8 cellular contexts compared by ENCODE assay signal in genomic region chr5:10452768-10453331, GRCh38. TPM values are rescaled to one million over a fixed set of nuclear protein-coding genes. Genes with fewer than 3 reads are reported as not detected.
DNase-seq lines count a peak whose midpoint lies in the region; ATAC-seq, FAIRE-seq and TF ChIP-seq lines count a peak whose summit lies in the region.

No MANE protein-coding gene starts in this region.

- H3K4me1 ChIP-seq in gastroesophageal sphincter (no peaks in the 10 kb centered on the region), pancreas (no peaks in the 10 kb centered on the region)

- DNase-seq in COLO829 (ENCODE audit: low spot score) (peak; percentile 74), NCI-H345 treated with DMSO at 0.1 percent for 48 hours (lab: John Stamatoyannopoulos, UW; ENCODE audit: unreplicated experiment) (peak; percentile 22), pancreas (no peak)
- DNase-seq in activated CD4-positive, CD25-positive, alpha-beta regulatory T cell (lab: John Stamatoyannopoulos, UW): no peak

- H3K9me3 ChIP-seq in gastroesophageal sphincter: no peaks in the 10 kb centered on the region
- H3K9me3 ChIP-seq in pancreas: no peaks in the 10 kb centered on the region

- FAIRE-seq in pancreas (lab: Jason Lieb, UNC): no peak

- H3K4me3 ChIP-seq in WI38 (ENCODE audit: low read depth, low read length) (no peak overlapping the region), gastroesophageal sphincter (no peak overlapping the region), pancreas (no peak overlapping the region)

- TF ChIP-seq EP300 in gastroesophageal sphincter (IDR thresholded peaks at IDR 0.05): no peak

- TF ChIP-seq CTCF in WI38 (IDR thresholded peaks at IDR 0.05; ENCODE audit: low read depth, low read length) (peak; percentile 62), gastroesophageal sphincter (IDR thresholded peaks at IDR 0.05) (peak in 3 of 4 experiments; percentile 50 to 66 (median 62)), pancreas (IDR thresholded peaks at IDR 0.05) (peak in 3 of 4 donors; percentile 15 to 38 (median 34))

- 17 to 31% methylated on average over 2 to 3 of the region's 10 CpGs for WGBS in gastroesophageal sphincter (ENCODE audit: low coverage in 1 of 2), 2 donors
- WGBS in pancreas, 2 donors: 67 to 74% methylated on average over 10 of the region's 10 CpGs

- peaks cover 2% of the 10 kb centered on the region for H3K27me3 ChIP-seq in gastroesophageal sphincter
- no peaks in the 10 kb centered on the region for H3K27me3 ChIP-seq in pancreas

- H3K27ac ChIP-seq in gastroesophageal sphincter (no peak overlapping the region), pancreas (no peak overlapping the region)

- no peaks in the 10 kb centered on the region for H3K36me3 ChIP-seq in gastroesophageal sphincter
- no peaks in the 10 kb centered on the region for H3K36me3 ChIP-seq in pancreas

- intact Hi-C loops in pancreas (cut with DNase I): loop anchor here in 1 of 3 donors (5.0 kb wide), 1 partner anchor 174 kb away; no protein-coding TSS in a partner anchor

- no peak for TF ChIP-seq POLR2A in gastroesophageal sphincter (IDR thresholded peaks at IDR 0.05)

- ATAC-seq in GM19023 (IDR thresholded peaks at IDR 0.05; ENCODE audit: unreplicated experiment): peak; percentile 81
- peak; percentile 89 for ATAC-seq in HG03442 (IDR thresholded peaks at IDR 0.05; ENCODE audit: unreplicated experiment)
- peak; percentile 69 for ATAC-seq in gastroesophageal sphincter
- peak; percentile 69 to 92 (median 90) for ATAC-seq in pancreas

RNA-seq across cellular contexts. Expression of gene ROPN1L, which starts 11.2 kb away (rescaled TPM):
- total RNA-seq in gastroesophageal sphincter (1 to 10 TPM in 1 of 4 donors, not detected in 3; 1.1 TPM), pancreas (1 to 10 TPM in 2 of 6 donors, under 1 TPM in 4; 0.18 to 1.9 (median 0.60) TPM)
- polyA plus RNA-seq in pancreas: 1 to 10 TPM in 1 of 2 donors, under 1 TPM in 1; 0.46 to 1.6 TPM

Comparison
In these comparisons a context has a peak if more than half of its experiments do, and no peak if none do; other contexts are left out.
1. DNase-seq: peak in COLO829 (single experiment) and NCI-H345 treated with DMSO at 0.1 percent for 48 hours (single experiment); none in pancreas (0 of 6) and activated CD4-positive, CD25-positive, alpha-beta regulatory T cell (0 of 4).
2. Peak in every context shown above with its lines, with median percentiles within 50 percentile points of each other: ATAC-seq and CTCF ChIP-seq.